In genomic region chr1:150629115-150629928, GRCh38 we compare ENCODE assay signal across 8 cellular contexts. TPM values are rescaled to one million over a fixed set of nuclear protein-coding genes. Genes with fewer than 3 reads are reported as not detected.
A peak's percentile ranks its signal among the peaks of the same experiment; 100 is the strongest.
DNase-seq lines count a peak whose midpoint lies in the region; ATAC-seq and TF ChIP-seq lines count a peak whose summit lies in the region.

Gene ENSA, minus strand, starts transcription at chr1:150629612. Its CDS starts 142 bp downstream, at chr1:150629470.

- TF ChIP-seq CTCF in astrocyte of the cerebellum (IDR thresholded peaks at IDR 0.05; ENCODE audit: low read depth, low read length, missing control alignments): no peak

- intact Hi-C loops in aorta (cut with DNase I): loop anchor here in 1 of 2 donors (2.0 to 10.0 kb wide), 2 partner anchors 69 to 165 kb away; no protein-coding TSS in a partner anchor

- H3K4me3 ChIP-seq in astrocyte of the cerebellum (ENCODE audit: low read depth, low read length) (peak within 1 kb of the TSS; percentile 85), rectal smooth muscle tissue (ENCODE audit: low read length) (peak within 1 kb of the TSS; percentile 76), aorta (ENCODE audit: low read length in 2 of 2) (peak within 1 kb of the TSS; percentile 35 to 62)

- H3K27ac ChIP-seq in rectal smooth muscle tissue (ENCODE audit: low read depth, low read length) (peak within 1 kb of the TSS; percentile 99), aorta (ENCODE audit: low read depth in 1 of 2, low read length in 2 of 2) (peak within 1 kb of the TSS; percentile 83 to 84)

- H3K4me1 ChIP-seq in rectal smooth muscle tissue (ENCODE audit: control insufficient read depth, insufficient read depth, low read length): peaks cover 14% of the 10 kb centered on the region
- H3K4me1 ChIP-seq in aorta (ENCODE audit: control insufficient read depth in 1 of 2, insufficient read depth in 2 of 2, low read length in 2 of 2): no peaks in the 10 kb centered on the region

- in situ Hi-C loops in astrocyte of the cerebellum (cut with HindIII; ENCODE audit: low sequenced_read_pairs): no loop called here

- peak within 1 kb of the TSS; percentile 73 for H3K9ac ChIP-seq in rectal smooth muscle tissue (ENCODE audit: low read length)

- H3K9me3 ChIP-seq in aorta (ENCODE audit: control insufficient read depth, low read length): no peaks in the 10 kb centered on the region

- DNase-seq in NCI-H2029 treated with DMSO at 0.1 percent for 48 hours (lab: John Stamatoyannopoulos, UW) (peak; percentile 96), T-helper 9 cell (peak; percentile 90), astrocyte of the cerebellum (ENCODE audit: low read depth) (peak; percentile 99), hepatic stellate cell (ENCODE audit: low spot score) (peak; percentile 98), aorta (peak; percentile 98 to 99)

- ATAC-seq in GM18511 (IDR thresholded peaks at IDR 0.05; ENCODE audit: unreplicated experiment) (peak; percentile 93), HG03025 (IDR thresholded peaks at IDR 0.05; ENCODE audit: low FRiP score, unreplicated experiment) (peak; percentile 90), aorta (ENCODE audit: low FRiP score) (peak; percentile 99)

- H3K36me3 ChIP-seq in rectal smooth muscle tissue (ENCODE audit: control insufficient read depth, insufficient read depth, low read length) (peaks cover 20% of the 10 kb centered on the region), aorta (ENCODE audit: control insufficient read depth in 1 of 2, insufficient read depth in 2 of 2, low read length in 1 of 2) (no peaks in the 10 kb centered on the region)

- no peaks in the 10 kb centered on the region for H3K27me3 ChIP-seq in rectal smooth muscle tissue (ENCODE audit: control insufficient read depth, insufficient read depth, low read length)
- H3K27me3 ChIP-seq in aorta (ENCODE audit: control insufficient read depth in 1 of 2, insufficient read depth in 2 of 2, low read length in 1 of 2): no peaks in the 10 kb centered on the region

- 1% methylated on average over 46 to 49 of the region's 49 CpGs for WGBS in aorta, 2 donors

RNA-seq across cellular contexts. Expression of gene ENSA, which starts in this region (rescaled TPM):
- total RNA-seq in aorta: 100 to 1,000 TPM; 129 to 178 TPM
- polyA plus RNA-seq in aorta: 100 to 1,000 TPM; 113 to 157 TPM

Comparison
In these comparisons a context has a peak if more than half of its experiments do, and no peak if none do; other contexts are left out.
1. Peak in every context shown above with its lines: DNase-seq, ATAC-seq, H3K4me3 ChIP-seq and H3K27ac ChIP-seq.